12 cellular contexts compared by ENCODE assay signal in genomic region chr11:86559311-86559945, GRCh38.
DNase-seq lines count a peak whose midpoint lies in the region; ATAC-seq and TF ChIP-seq lines count a peak whose summit lies in the region.
"Had no signal": no experiment of that assay in that cellular context is flagged by ENCODE, and none has a peak within 500 bp of the region (broad histone marks: within the 10 kb centered on the region; RNA-seq: fewer than 3 reads in every experiment).

No MANE protein-coding gene starts in this region.

- H3K27ac ChIP-seq in angular gyrus (ENCODE audit: low read depth, low read length) (peak overlapping the region; percentile 19), WERI-Rb-1 (no peak overlapping the region)

- H3K9me3 ChIP-seq in WERI-Rb-1 (ENCODE audit: severe bottlenecking) = no peaks in the 10 kb centered on the region

- H3K27me3 ChIP-seq in WERI-Rb-1 (ENCODE audit: insufficient read depth, low read depth, severe bottlenecking) = no peaks in the 10 kb centered on the region

- peak; percentile 77 for ATAC-seq in Right ventricle myocardium superior (ENCODE audit: poor library complexity)
- no peak for ATAC-seq in HG03196 (IDR thresholded peaks at IDR 0.05; ENCODE audit: unreplicated experiment)
- ATAC-seq: natural killer cell treated with Interleukin-12 subunit alpha and Interleukin-12 subunit beta and Interleukin-15 and Interleukin-18, amount 100 ng/mL, for 72 hours had no signal

- H3K36me3 ChIP-seq in WERI-Rb-1 = peaks cover 31% of the 10 kb centered on the region

- TF ChIP-seq CTCF in AG10803 (conservative IDR thresholded peaks at IDR 0.05; ENCODE audit: low read length) = no peak
- TF ChIP-seq CTCF in WERI-Rb-1 (IDR thresholded peaks at IDR 0.05; ENCODE audit: low read depth, low read length) = no peak

- peak; percentile 79 for DNase-seq in AG10803 (ENCODE audit: low read depth)
- peak; percentile 57 for DNase-seq in Right ventricle myocardium superior
- DNase-seq in posterior vena cava (ENCODE audit: low spot score) = peak; percentile 84
- DNase-seq in WERI-Rb-1 = no peak
- no peak for DNase-seq in NCI-H69 (lab: John Stamatoyannopoulos, UW)
- DNase-seq in activated CD4-positive, alpha-beta T cell treated with anti-CD3 and anti-CD28 coated beads, Interleukin-2, amount 50 U/mL, for 1 hour = no peak
- DNase-seq: activated CD4-positive, CD25-positive, alpha-beta regulatory T cell; amniotic stem cell; NCI-H2171 had no signal

- intact Hi-C loops in Right ventricle myocardium superior (cut with DNase I) = no loop called here
- intact Hi-C loops in posterior vena cava (cut with DNase I) = loop anchor here in 1 of 2 donors (10.0 kb wide), 1 partner anchor 75 kb away; no protein-coding TSS in a partner anchor

- H3K4me3 ChIP-seq in AG10803 (ENCODE audit: low read length) (no peak overlapping the region), WERI-Rb-1 (ENCODE audit: low read depth, low read length) (no peak overlapping the region)

Comparison
In these comparisons a context has a peak if more than half of its experiments do, and no peak if none do; other contexts are left out.
1. DNase-seq: peak in AG10803 (single experiment), Right ventricle myocardium superior (single experiment) and posterior vena cava (single experiment); none in WERI-Rb-1 (single experiment), NCI-H69 (single experiment) and activated CD4-positive, alpha-beta T cell treated with anti-CD3 and anti-CD28 coated beads, Interleukin-2, amount 50 U/mL, for 1 hour (single experiment).